In the genomic region with DNA sequence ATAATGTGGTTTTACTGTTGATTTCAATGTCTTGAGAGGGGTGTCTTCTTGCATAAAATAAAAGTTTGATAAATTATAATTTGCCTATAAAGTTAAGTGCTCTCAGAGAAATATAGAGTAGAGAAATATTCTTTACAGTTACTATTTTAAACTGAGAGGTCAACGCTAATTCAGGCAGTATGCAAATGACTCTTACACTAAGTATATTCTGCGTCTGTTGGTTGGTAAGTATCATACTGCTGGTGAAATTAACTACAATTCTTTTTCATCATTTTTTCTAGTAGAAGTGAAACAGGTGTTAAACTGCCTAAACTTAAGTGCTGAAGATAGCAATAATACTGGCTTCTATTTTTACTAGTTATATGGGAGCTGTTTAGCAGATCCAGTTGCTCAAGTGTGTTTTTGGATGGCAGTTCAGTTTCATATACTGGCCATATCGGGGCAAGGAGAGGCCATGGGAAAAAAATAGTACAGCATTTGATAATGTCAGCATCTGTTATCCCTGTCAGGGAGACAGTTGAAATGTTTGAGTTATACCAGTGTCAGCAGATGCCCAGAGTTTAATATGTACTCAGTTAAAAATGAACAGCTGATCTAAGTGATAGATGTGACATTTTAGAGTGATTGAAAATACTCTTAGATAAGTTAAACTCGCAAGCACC, we compare ENCODE assay signal across 1 cellular context.
TF ChIP-seq lines count a peak whose summit lies in the region.

No MANE protein-coding gene starts in this region.

TF ChIP-seq in endothelial cell of umbilical vein, 7 proteins besides CTCF, POLR2A, EP300 and RAD21:
- TF ChIP-seq MYC (IDR thresholded peaks at IDR 0.05; ENCODE audit: low read depth, low read length) (no peak), GATA2 (IDR thresholded peaks at IDR 0.05; ENCODE audit: insufficient read depth, insufficient read length, low read depth, low read length) (no peak), EZH2 (IDR thresholded peaks at IDR 0.05; ENCODE audit: borderline replicate concordance, low read depth, low read length, severe bottlenecking) (no peak), POLR2AphosphoS5 (IDR thresholded peaks at IDR 0.05; ENCODE audit: insufficient read depth, low read depth, low read length) (no peak), FOS (IDR thresholded peaks at IDR 0.05; ENCODE audit: borderline replicate concordance, insufficient read depth, low read length) (no peak), JUN (IDR thresholded peaks at IDR 0.05; ENCODE audit: borderline replicate concordance, insufficient read depth, insufficient read length, low read depth) (no peak)
